In the genomic region with DNA sequence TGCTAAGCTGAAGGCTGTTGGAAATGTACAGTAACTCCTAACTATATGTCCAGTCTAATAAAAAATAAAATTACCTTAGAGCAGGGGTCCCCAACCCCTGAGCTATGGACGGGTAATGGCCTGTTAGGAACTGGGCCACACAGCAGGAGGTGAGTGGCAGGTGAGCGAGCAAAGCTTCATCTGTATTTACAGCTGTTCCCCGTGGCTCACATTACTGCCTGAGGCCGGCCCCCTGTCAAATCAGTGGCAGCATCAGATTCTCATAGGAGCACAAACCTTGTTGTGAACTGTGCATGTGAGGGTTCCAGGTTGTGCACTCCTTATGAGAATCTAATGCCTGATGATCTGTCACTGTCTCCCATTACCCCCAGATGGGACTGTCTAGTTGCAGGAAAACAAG, we compare ENCODE assay signal across 17 cellular contexts.
A peak's percentile ranks its signal among the peaks of the same experiment; 100 is the strongest.
DNase-seq lines count a peak whose midpoint lies in the region; ATAC-seq and TF ChIP-seq lines count a peak whose summit lies in the region.
"Had no signal": no experiment of that assay in that cellular context is flagged by ENCODE, and none has a peak within 500 bp of the region (broad histone marks: within the 10 kb centered on the region; RNA-seq: fewer than 3 reads in every experiment).

No MANE protein-coding gene starts in this region.

- 91 to 94% methylated on average over 4 of the region's 4 CpGs for WGBS in endodermal cell (ENCODE audit: insufficient coverage in 1 of 2, insufficient read length in 1 of 2), 2 experiments

- ATAC-seq in GM21528 (IDR thresholded peaks at IDR 0.05; ENCODE audit: low FRiP score, unreplicated experiment), result no peak
- ATAC-seq: A549, GM12878, HCT116 had no signal

- DNase-seq in COLO668 (lab: John Stamatoyannopoulos, UW; ENCODE audit: unreplicated experiment) (peak; percentile 27), NCI-H146 treated with DMSO at 0.1 percent for 48 hours (lab: John Stamatoyannopoulos, UW; ENCODE audit: unreplicated experiment) (peak; percentile 14), NCI-H510A treated with DMSO at 0.1 percent for 48 hours (lab: John Stamatoyannopoulos, UW) (peak; percentile 9), endodermal cell (peak; percentile 12), cardiac septum (ENCODE audit: low spot score) (no peak), UCSD-AML1 (lab: John Stamatoyannopoulos, UW; ENCODE audit: unreplicated experiment) (no peak)
- no peak for DNase-seq in activated effector memory CD4-positive, alpha-beta T cell treated with anti-CD3 and anti-CD28 coated beads, Interleukin-2, amount 50 U/mL, for 16 hours
- DNase-seq: Calu3; CD4-positive, CD25-positive, alpha-beta regulatory T cell; DMS 273 treated with DMSO at 0.1 percent for 48 hours; DMS79; GM23248 had no signal

- peaks cover 16% of the 10 kb centered on the region for H3K9me3 ChIP-seq in endodermal cell (ENCODE audit: control insufficient read depth, low read length)
- H3K9me3 ChIP-seq: A549 had no signal

- H3K36me3 ChIP-seq in endodermal cell (ENCODE audit: control insufficient read depth, insufficient read depth, low read length), result no peaks in the 10 kb centered on the region

- peaks cover 8% of the 10 kb centered on the region for H3K9me3 Mint-ChIP-seq in endodermal cell
- H3K9me3 Mint-ChIP-seq: IgD-negative memory B cell had no signal

- H3K27me3 Mint-ChIP-seq in endodermal cell (ENCODE audit: insufficient read depth), result no peaks in the 10 kb centered on the region
- H3K27me3 Mint-ChIP-seq: CD4-positive, CD25-positive, alpha-beta regulatory T cell; IgD-negative memory B cell had no signal

- H3K4me1 ChIP-seq in endodermal cell (ENCODE audit: control insufficient read depth, insufficient read depth, low read length), result peaks cover 5% of the 10 kb centered on the region
- H3K4me1 ChIP-seq: A549 had no signal

- peaks cover 3% of the 10 kb centered on the region for H3K36me3 Mint-ChIP-seq in endodermal cell (ENCODE audit: low read depth)
- H3K36me3 Mint-ChIP-seq: CD4-positive, CD25-positive, alpha-beta regulatory T cell had no signal

- intact Hi-C loops in cardiac septum (cut with DNase I), result no loop called here

- TF ChIP-seq CTCF in endodermal cell (conservative IDR thresholded peaks at IDR 0.05), result no peak

- H3K4me3 ChIP-seq in endodermal cell (ENCODE audit: low read length), result no peak overlapping the region
- H3K4me3 ChIP-seq: A549, GM12878, GM23248 had no signal

- no peaks in the 10 kb centered on the region for H3K27me3 ChIP-seq in endodermal cell (ENCODE audit: control insufficient read depth, insufficient read depth, low read length, poor library complexity, severe bottlenecking)

- no peak overlapping the region for H3K27ac ChIP-seq in endodermal cell (ENCODE audit: low read depth, low read length)
- H3K27ac ChIP-seq: A549, GM23248 had no signal

- no peak overlapping the region for H3K27ac Mint-ChIP-seq in endodermal cell

- H3K4me1 Mint-ChIP-seq in endodermal cell, result peaks cover 15% of the 10 kb centered on the region

- H3K9ac ChIP-seq in endodermal cell (ENCODE audit: extremely low read depth, low read length, poor library complexity, severe bottlenecking), result no peak overlapping the region
- H3K9ac ChIP-seq: GM23248 had no signal

- no peak overlapping the region for H3K4me3 Mint-ChIP-seq in endodermal cell
- H3K4me3 Mint-ChIP-seq: CD4-positive, CD25-positive, alpha-beta regulatory T cell; IgD-negative memory B cell had no signal

Comparison
In these comparisons a context has a peak if more than half of its experiments do, and no peak if none do; other contexts are left out.
1. DNase-seq: peak in COLO668 (single experiment), NCI-H146 treated with DMSO at 0.1 percent for 48 hours (single experiment), NCI-H510A treated with DMSO at 0.1 percent for 48 hours (single experiment) and endodermal cell (single experiment); none in cardiac septum (single experiment), UCSD-AML1 (single experiment) and activated effector memory CD4-positive, alpha-beta T cell treated with anti-CD3 and anti-CD28 coated beads, Interleukin-2, amount 50 U/mL, for 16 hours (single experiment).